ENCODE assay signal across 18 cellular contexts in genomic region chr1:196105901-196106300, GRCh38.
"Had no signal": no experiment of that assay in that cellular context is flagged by ENCODE, and none has a peak within 500 bp of the region (broad histone marks: within the 10 kb centered on the region; RNA-seq: fewer than 3 reads in every experiment).

No MANE protein-coding gene starts in this region.

- H3K36me3 ChIP-seq: breast epithelium, suprapubic skin, upper lobe of left lung had no signal

- H3K4me1 ChIP-seq: breast epithelium, suprapubic skin, upper lobe of left lung had no signal

- H3K9me3 ChIP-seq: suprapubic skin, upper lobe of left lung had no signal

- DNase-seq: activated CD4-positive, alpha-beta T cell treated with anti-CD3 and anti-CD28 coated beads for 48 hours; activated CD8-positive, alpha-beta memory T cell treated with anti-CD3 and anti-CD28 coated beads, Interleukin-2, amount 50 U/mL, for 4 hours; activated CD8-positive, alpha-beta T cell treated with anti-CD3 and anti-CD28 coated beads, Interleukin-2, amount 10 ng/mL, durations not matched to agents 7 days and 5 days; activated gamma-delta T cell; activated T-cell treated with anti-CD3 and anti-CD28 coated beads, Interleukin-2, amount 50 U/mL, for 72 hours; erythroblast; glutamatergic neuron; hypothalamus; nucleus accumbens; right cardiac atrium; T-helper 17 cell; upper lobe of left lung had no signal

- H3K27me3 Mint-ChIP-seq: activated naive CD8-positive, alpha-beta T cell; progenitor cell of endocrine pancreas; stimulated activated naive CD8-positive, alpha-beta T cell treated with anti-CD3 and anti-CD28 coated beads, Interleukin-15, Interleukin-2, amounts not matched to agents 100 ng/mL and 50 ng/mL, for 24 hours; T-helper 17 cell had no signal

- H3K4me3 Mint-ChIP-seq: activated CD8-positive, alpha-beta T cell treated with anti-CD3 and anti-CD28 coated beads, Interleukin-2, amount 10 ng/mL, durations not matched to agents 7 days and 5 days; activated naive CD8-positive, alpha-beta T cell; activated T-cell treated with anti-CD3 and anti-CD28 coated beads, Interleukin-2, amount 50 U/mL, for 72 hours; nephron; stimulated activated naive CD8-positive, alpha-beta T cell treated with anti-CD3 and anti-CD28 coated beads, Interleukin-15, Interleukin-2, amounts not matched to agents 100 ng/mL and 50 ng/mL, for 24 hours; T-helper 17 cell had no signal

- H3K4me3 ChIP-seq: breast epithelium, suprapubic skin, upper lobe of left lung had no signal

- H3K27ac ChIP-seq: breast epithelium, suprapubic skin, upper lobe of left lung had no signal

- H3K27ac Mint-ChIP-seq: activated CD8-positive, alpha-beta T cell treated with anti-CD3 and anti-CD28 coated beads, Interleukin-2, amount 10 ng/mL, durations not matched to agents 7 days and 5 days; activated naive CD8-positive, alpha-beta T cell; activated T-cell treated with anti-CD3 and anti-CD28 coated beads, Interleukin-2, amount 50 U/mL, for 72 hours; nephron; progenitor cell of endocrine pancreas; stimulated activated naive CD8-positive, alpha-beta T cell treated with anti-CD3 and anti-CD28 coated beads, Interleukin-15, Interleukin-2, amounts not matched to agents 100 ng/mL and 50 ng/mL, for 24 hours; T-helper 17 cell had no signal

- H3K36me3 Mint-ChIP-seq: activated naive CD8-positive, alpha-beta T cell had no signal

- H3K27me3 ChIP-seq: breast epithelium, suprapubic skin, upper lobe of left lung had no signal

- H3K4me1 Mint-ChIP-seq: nephron, T-helper 17 cell had no signal

- ATAC-seq: activated CD8-positive, alpha-beta T cell treated with anti-CD3 and anti-CD28 coated beads, Interleukin-2, amount 10 ng/mL, durations not matched to agents 7 days and 5 days; activated T-cell treated with anti-CD3 and anti-CD28 coated beads, Interleukin-2, amount 50 U/mL, for 72 hours; right cardiac atrium; T-helper 17 cell had no signal
